18 cellular contexts compared by ENCODE assay signal in the genomic region with DNA sequence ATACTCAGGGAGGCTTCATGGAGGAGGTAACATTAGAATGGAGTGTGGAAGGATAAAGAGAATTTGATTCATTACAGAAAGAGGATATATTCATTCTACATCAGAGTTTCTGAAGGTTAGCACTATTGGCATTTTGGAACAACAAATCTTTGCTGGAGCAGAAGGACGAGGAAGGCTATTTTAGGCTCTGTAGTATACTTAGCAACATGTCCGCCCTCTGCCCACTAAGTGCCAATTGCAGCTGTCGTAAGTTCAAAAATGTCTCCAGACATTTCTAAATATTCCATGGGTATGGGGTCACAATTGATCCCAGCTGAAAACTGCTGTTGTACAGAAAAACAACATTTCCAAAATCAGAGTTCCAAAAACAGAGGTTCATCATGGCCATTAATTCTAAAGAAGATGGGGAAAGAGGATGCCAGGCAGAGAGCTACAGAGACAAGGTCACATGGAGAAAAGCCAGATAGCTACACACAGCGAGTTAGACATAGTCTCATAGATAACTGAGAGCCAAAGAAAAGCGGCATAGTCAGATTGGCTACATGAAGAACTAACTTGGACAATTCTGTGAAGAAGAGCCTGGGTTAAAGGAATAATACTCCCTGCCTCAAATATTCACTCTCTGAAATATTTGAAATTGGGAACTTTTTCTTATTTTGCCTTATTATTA.
A peak's percentile ranks its signal among the peaks of the same experiment; 100 is the strongest.
DNase-seq lines count a peak whose midpoint lies in the region; ATAC-seq and TF ChIP-seq lines count a peak whose summit lies in the region.
"Had no signal": no experiment of that assay in that cellular context is flagged by ENCODE, and none has a peak within 500 bp of the region (broad histone marks: within the 10 kb centered on the region; RNA-seq: fewer than 3 reads in every experiment).

No MANE protein-coding gene starts in this region.

- no peak overlapping the region for H3K23ac ChIP-seq in trophoblast cell (ENCODE audit: low read length)

- H2BK120ac ChIP-seq in trophoblast cell (ENCODE audit: insufficient read depth, low read length, poor library complexity) = no peak overlapping the region

- intact Hi-C loops in Right ventricle myocardium inferior (cut with DNase I) (no loop called here), heart left ventricle (cut with DNase I) (no loop called here), cardiac septum (cut with DNase I) (loop anchor here (10.0 kb wide), 1 partner anchor 402 kb away; no protein-coding TSS in a partner anchor), left ventricle myocardium superior (cut with micrococcal nuclease) (no loop called here)

- no peak overlapping the region for H3K4ac ChIP-seq in trophoblast cell (ENCODE audit: low read depth, low read length)

- no peak overlapping the region for H3K9ac ChIP-seq in trophoblast cell (ENCODE audit: low read length)
- H3K9ac ChIP-seq: BLaER1 treated with 17β-estradiol and CSF1 and Interleukin-3, amounts not matched to agents 10 nM and 100 nM had no signal

- H3K4me1 ChIP-seq in right atrium auricular region (no peaks in the 10 kb centered on the region), heart left ventricle (no peaks in the 10 kb centered on the region), trophoblast cell (ENCODE audit: control insufficient read depth in 1 of 2, insufficient read depth in 2 of 2, low read length in 2 of 2) (no peaks in the 10 kb centered on the region)
- H3K4me1 ChIP-seq: A549; BLaER1 treated with 17β-estradiol and CSF1 and Interleukin-3, amounts not matched to agents 10 nM and 100 nM; Caco-2 had no signal

- H2BK12ac ChIP-seq in trophoblast cell (ENCODE audit: low read length) = no peak overlapping the region

- no peak overlapping the region for H3K4me2 ChIP-seq in trophoblast cell (ENCODE audit: low read length)
- H3K4me2 ChIP-seq: A549; BLaER1 treated with 17β-estradiol and CSF1 and Interleukin-3, amounts not matched to agents 10 nM and 100 nM had no signal

- ATAC-seq in Right ventricle myocardium inferior = peak; percentile 44
- ATAC-seq in heart left ventricle = peak; percentile 57 to 92 (median 72)
- peak; percentile 69 for ATAC-seq in left ventricle myocardium superior
- no peak for ATAC-seq in HG02642 (IDR thresholded peaks at IDR 0.05; ENCODE audit: poor library complexity, unreplicated experiment)
- ATAC-seq: A549; CD8-positive, alpha-beta T cell had no signal

- H3K9me3 ChIP-seq in right atrium auricular region (no peaks in the 10 kb centered on the region), heart left ventricle (peaks cover 0 to 16% (median 0%) of the 10 kb centered on the region in 12 donors), trophoblast cell (ENCODE audit: insufficient read depth, low read depth, low read length) (peaks cover 2% of the 10 kb centered on the region)
- H3K9me3 ChIP-seq: A549, Caco-2 had no signal

- TF ChIP-seq CTCF in right atrium auricular region (IDR thresholded peaks at IDR 0.05) (no peak), heart left ventricle (IDR thresholded peaks at IDR 0.05) (no peak)

- no peak overlapping the region for H3K27ac ChIP-seq in right atrium auricular region
- peak overlapping the region in 1 of 12 donors; percentile 2 for H3K27ac ChIP-seq in heart left ventricle
- no peak overlapping the region for H3K27ac ChIP-seq in trophoblast cell (ENCODE audit: low read depth, low read length)
- H3K27ac ChIP-seq: 22Rv1; A549; BLaER1 treated with 17β-estradiol and CSF1 and Interleukin-3, amounts not matched to agents 10 nM and 100 nM; C4-2B had no signal

- no peak overlapping the region for H2AK5ac ChIP-seq in trophoblast cell (ENCODE audit: low read length)

- no peaks in the 10 kb centered on the region for H3K36me3 ChIP-seq in right atrium auricular region
- H3K36me3 ChIP-seq in heart left ventricle = no peaks in the 10 kb centered on the region
- no peaks in the 10 kb centered on the region for H3K36me3 ChIP-seq in trophoblast cell (ENCODE audit: control insufficient read depth in 1 of 2, insufficient read depth in 2 of 2, low read length in 2 of 2)
- H3K36me3 ChIP-seq: BLaER1 treated with 17β-estradiol and CSF1 and Interleukin-3, amounts not matched to agents 10 nM and 100 nM had no signal

- peak overlapping the region; percentile 33 for H2BK5ac ChIP-seq in trophoblast cell (ENCODE audit: low read depth, low read length, poor library complexity)

- no peak overlapping the region for H2AFZ ChIP-seq in trophoblast cell (ENCODE audit: insufficient read depth, low read length, poor library complexity)

- H3K79me1 ChIP-seq in trophoblast cell (ENCODE audit: low read length) = no peaks in the 10 kb centered on the region

- H3K4me3 ChIP-seq in right atrium auricular region (no peak overlapping the region), heart left ventricle (no peak overlapping the region), trophoblast cell (ENCODE audit: low read depth, low read length) (no peak overlapping the region)
- H3K4me3 ChIP-seq: A549; BLaER1 treated with 17β-estradiol and CSF1 and Interleukin-3, amounts not matched to agents 10 nM and 100 nM had no signal

- H3K14ac ChIP-seq in trophoblast cell (ENCODE audit: low read length) = no peak overlapping the region

- no peak overlapping the region for H4K12ac ChIP-seq in trophoblast cell (ENCODE audit: low read depth, low read length)

- no peak overlapping the region for H3K18ac ChIP-seq in trophoblast cell (ENCODE audit: low read length)

- H3K27me3 ChIP-seq in right atrium auricular region = no peaks in the 10 kb centered on the region
- no peaks in the 10 kb centered on the region for H3K27me3 ChIP-seq in heart left ventricle
- no peaks in the 10 kb centered on the region for H3K27me3 ChIP-seq in trophoblast cell (ENCODE audit: insufficient read depth, low read length)
- H3K27me3 ChIP-seq: BLaER1 treated with 17β-estradiol and CSF1 and Interleukin-3, amounts not matched to agents 10 nM and 100 nM had no signal

- DNase-seq in Right ventricle myocardium inferior (ENCODE audit: missing footprints) (no peak), right atrium auricular region (ENCODE audit: low spot score) (no peak), heart left ventricle (no peak), cardiac septum (ENCODE audit: low spot score) (no peak), left ventricle myocardium superior (no peak), trophoblast cell (no peak), AML-193 (lab: John Stamatoyannopoulos, UW) (no peak)
- DNase-seq: Caco-2; Calu3; CD4-positive, alpha-beta T cell; CD8-positive, alpha-beta T cell; DMS79 treated with DMSO at 0.1 percent for 48 hours; GF-D8 had no signal

- H3K79me2 ChIP-seq in trophoblast cell (ENCODE audit: control insufficient read depth, insufficient read depth, low read length, poor library complexity) = no peaks in the 10 kb centered on the region

- no peak for TF ChIP-seq POLR2A in heart left ventricle (IDR thresholded peaks at IDR 0.05)

- H4K8ac ChIP-seq in trophoblast cell (ENCODE audit: low read depth, low read length) = no peak overlapping the region

- no peak overlapping the region for H4K91ac ChIP-seq in trophoblast cell (ENCODE audit: low read depth, low read length)

- 38 to 43% (median 41%) methylated on average over 5 of the region's 5 CpGs for WGBS in heart left ventricle, 4 donors
- no CpG with 5 or more reads among the region's 5 CpGs for WGBS in trophoblast cell (ENCODE audit: extremely low coverage, insufficient coverage, insufficient read length)
